Comparison of ENCODE assay signal across 8 cellular contexts in genomic region chr5:110625376-110625999, GRCh38.
DNase-seq lines count a peak whose midpoint lies in the region; ATAC-seq, FAIRE-seq and TF ChIP-seq lines count a peak whose summit lies in the region.

No MANE protein-coding gene starts in this region.

- no peak overlapping the region for H3K27ac ChIP-seq in left ventricle myocardium inferior (replicated peaks)
- H3K27ac ChIP-seq in right cardiac atrium (ENCODE audit: low read length), result no peak overlapping the region
- H3K27ac ChIP-seq in osteoblast (ENCODE audit: low read depth, low read length), result no peak overlapping the region

- intact Hi-C loops in left ventricle myocardium inferior (cut with micrococcal nuclease), result no loop called here
- intact Hi-C loops in right cardiac atrium (cut with DNase I), result no loop called here

- H3K27ac Mint-ChIP-seq in activated CD4-positive, alpha-beta T cell treated with anti-CD3 and anti-CD28 coated beads, Interleukin-2, amount 10 ng/mL, durations not matched to agents 7 days and 5 days, result no peak overlapping the region

- H2AFZ ChIP-seq in osteoblast (ENCODE audit: low read length), result no peak overlapping the region

- H3K4me1 ChIP-seq in left ventricle myocardium inferior (no peaks in the 10 kb centered on the region), right cardiac atrium (ENCODE audit: control insufficient read depth, insufficient read depth, low read length) (no peaks in the 10 kb centered on the region), osteoblast (ENCODE audit: insufficient read depth, low read length) (no peaks in the 10 kb centered on the region)

- WGBS in right cardiac atrium, result 2% methylated on average over 2 of the region's 2 CpGs

- H3K4me3 ChIP-seq in left ventricle myocardium inferior, result no peak overlapping the region
- H3K4me3 ChIP-seq in right cardiac atrium (ENCODE audit: low read length), result no peak overlapping the region
- H3K4me3 ChIP-seq in osteoblast (ENCODE audit: insufficient read depth, low read length), result no peak overlapping the region

- POLR2A ChIA-PET in activated CD4-positive, alpha-beta T cell treated with anti-CD3 and anti-CD28 coated beads, Interleukin-2, amount 10 ng/mL, durations not matched to agents 7 days and 5 days (lab: Charles Lee), result no interaction called here

- H3K36me3 ChIP-seq in left ventricle myocardium inferior, result no peaks in the 10 kb centered on the region
- no peaks in the 10 kb centered on the region for H3K36me3 ChIP-seq in osteoblast (ENCODE audit: insufficient read depth, low read length)

- H3K27me3 ChIP-seq in left ventricle myocardium inferior (ENCODE audit: low read depth), result no peaks in the 10 kb centered on the region
- no peaks in the 10 kb centered on the region for H3K27me3 ChIP-seq in right cardiac atrium (ENCODE audit: control insufficient read depth, insufficient read depth)
- H3K27me3 ChIP-seq in osteoblast (ENCODE audit: insufficient read depth, low read length), result no peaks in the 10 kb centered on the region

- TF ChIP-seq CTCF in left ventricle myocardium inferior (IDR thresholded peaks at IDR 0.05; ENCODE audit: borderline replicate concordance), result peak; percentile 62
- TF ChIP-seq CTCF in osteoblast (IDR thresholded peaks at IDR 0.05; ENCODE audit: extremely low read depth, low read depth, low read length), result peak; percentile 54

- H3K9me3 Mint-ChIP-seq in activated CD4-positive, alpha-beta T cell treated with anti-CD3 and anti-CD28 coated beads, Interleukin-2, amount 10 ng/mL, durations not matched to agents 7 days and 5 days, result no peaks in the 10 kb centered on the region

- no peaks in the 10 kb centered on the region for H3K4me1 Mint-ChIP-seq in activated CD4-positive, alpha-beta T cell treated with anti-CD3 and anti-CD28 coated beads, Interleukin-2, amount 10 ng/mL, durations not matched to agents 7 days and 5 days

- H3K36me3 Mint-ChIP-seq in activated CD4-positive, alpha-beta T cell treated with anti-CD3 and anti-CD28 coated beads, Interleukin-2, amount 10 ng/mL, durations not matched to agents 7 days and 5 days (ENCODE audit: low read depth), result no peaks in the 10 kb centered on the region

- CTCF ChIA-PET in activated CD4-positive, alpha-beta T cell treated with anti-CD3 and anti-CD28 coated beads, Interleukin-2, amount 10 ng/mL, durations not matched to agents 7 days and 5 days (lab: Charles Lee), result no interaction called here

- H3K79me2 ChIP-seq in osteoblast (ENCODE audit: insufficient read depth, low read length), result no peaks in the 10 kb centered on the region

- no peak for ATAC-seq in right cardiac atrium

- no peak overlapping the region for H3K4me3 Mint-ChIP-seq in activated CD4-positive, alpha-beta T cell treated with anti-CD3 and anti-CD28 coated beads, Interleukin-2, amount 10 ng/mL, durations not matched to agents 7 days and 5 days

- H3K27me3 Mint-ChIP-seq in activated CD4-positive, alpha-beta T cell treated with anti-CD3 and anti-CD28 coated beads, Interleukin-2, amount 10 ng/mL, durations not matched to agents 7 days and 5 days, result peaks cover 4% of the 10 kb centered on the region

- H4K20me1 ChIP-seq in osteoblast (ENCODE audit: insufficient read depth, low read length), result no peaks in the 10 kb centered on the region

- H3K9me3 ChIP-seq in left ventricle myocardium inferior (replicated peaks) (no peaks in the 10 kb centered on the region), right cardiac atrium (ENCODE audit: control insufficient read depth, low read length) (no peaks in the 10 kb centered on the region), osteoblast (ENCODE audit: low read depth, low read length) (no peaks in the 10 kb centered on the region)

- DNase-seq in left ventricle myocardium inferior (no peak), right cardiac atrium (no peak), NCI-H748 (lab: John Stamatoyannopoulos, UW; ENCODE audit: unreplicated experiment) (peak; percentile 23), osteoblast (ENCODE audit: insufficient read length, low spot score, missing footprints) (peak; percentile 71), cortex of kidney (lab: John Stamatoyannopoulos, UW) (no peak), GM19240 (ENCODE audit: insufficient read length, low spot score) (no peak)
- DNase-seq in activated CD4-positive, alpha-beta T cell treated with anti-CD3 and anti-CD28 coated beads, Interleukin-2, amount 10 ng/mL, durations not matched to agents 7 days and 5 days, result no peak

- H3K4me2 ChIP-seq in osteoblast (ENCODE audit: insufficient read depth, low read length), result no peak overlapping the region

- peak; percentile 51 for FAIRE-seq in colon (lab: Jason Lieb, UNC)

Comparison
In these comparisons a context has a peak if more than half of its experiments do, and no peak if none do; other contexts are left out.
1. DNase-seq: peak in NCI-H748 (single experiment) and osteoblast (single experiment); none in left ventricle myocardium inferior (single experiment), right cardiac atrium (0 of 3), activated CD4-positive, alpha-beta T cell treated with anti-CD3 and anti-CD28 coated beads, Interleukin-2, amount 10 ng/mL, durations not matched to agents 7 days and 5 days (single experiment), cortex of kidney (single experiment) and GM19240 (single experiment).